Comparison of ENCODE assay signal across 11 cellular contexts in the genomic region with DNA sequence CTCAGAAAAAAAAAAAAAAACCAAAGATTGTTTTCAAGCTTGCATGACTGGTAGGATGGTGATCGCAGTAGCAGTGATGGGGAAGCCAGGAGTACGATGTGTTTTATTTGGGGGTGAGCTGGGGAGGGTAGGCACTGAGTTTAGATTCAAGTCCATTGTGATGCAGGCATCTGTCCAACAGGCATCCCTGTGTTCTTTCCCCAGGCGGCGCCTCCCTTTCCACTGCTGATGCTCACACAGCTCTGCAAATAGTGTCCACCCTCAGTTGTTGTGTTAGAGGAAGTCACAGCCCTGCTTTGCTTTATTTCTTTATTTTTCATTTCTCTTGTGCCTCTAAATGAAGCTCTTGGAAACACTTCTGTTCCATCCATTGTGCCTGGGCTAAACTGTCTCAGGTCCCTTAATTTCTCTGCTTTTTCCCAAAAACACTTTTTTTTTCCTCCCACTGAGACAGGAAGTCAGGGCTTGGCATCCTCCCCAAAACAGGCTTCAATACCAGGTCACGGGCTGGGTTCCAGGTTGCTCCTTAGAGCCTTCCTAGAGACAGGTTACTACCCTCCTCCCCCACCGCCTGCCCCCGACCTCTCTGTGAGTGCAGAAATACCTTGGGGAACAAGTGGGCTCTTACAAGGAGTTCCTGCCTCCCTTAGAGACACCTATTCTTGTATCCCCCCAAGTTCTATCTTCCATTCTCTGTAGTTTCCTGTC. TPM values are rescaled to one million over a fixed set of nuclear protein-coding genes. Genes with fewer than 3 reads are reported as not detected.
DNase-seq lines count a peak whose midpoint lies in the region; ATAC-seq, FAIRE-seq and TF ChIP-seq lines count a peak whose summit lies in the region.
"Had no signal": no experiment of that assay in that cellular context is flagged by ENCODE, and none has a peak within 500 bp of the region (broad histone marks: within the 10 kb centered on the region; RNA-seq: fewer than 3 reads in every experiment).

No MANE protein-coding gene starts in this region.

- H3K27me3 Mint-ChIP-seq in endodermal cell (ENCODE audit: insufficient read depth) = no peaks in the 10 kb centered on the region

- H3K9me3 ChIP-seq in GM23248 (ENCODE audit: low read depth) (no peaks in the 10 kb centered on the region), SK-N-MC (ENCODE audit: low read depth, low read length) (no peaks in the 10 kb centered on the region), endodermal cell (ENCODE audit: control insufficient read depth, low read length) (no peaks in the 10 kb centered on the region), sigmoid colon (no peaks in the 10 kb centered on the region)
- H3K9me3 ChIP-seq: HAP-1 had no signal

- in situ Hi-C loops in GM23248 (cut with MboI) = no loop called here

- TF ChIP-seq EP300 in sigmoid colon (IDR thresholded peaks at IDR 0.05) = no peak

- H3K36me3 Mint-ChIP-seq in endodermal cell (ENCODE audit: low read depth) = peaks cover 37% of the 10 kb centered on the region

- H3K36me3 ChIP-seq in GM23248 (ENCODE audit: low read depth) (peaks cover 20% of the 10 kb centered on the region), SK-N-MC (ENCODE audit: insufficient read depth, low read length) (peaks cover 24% of the 10 kb centered on the region), endodermal cell (ENCODE audit: control insufficient read depth, insufficient read depth, low read length) (peaks cover 26% of the 10 kb centered on the region), sigmoid colon (peaks cover 0 to 24% (median 12%) of the 10 kb centered on the region in 4 donors)
- H3K36me3 ChIP-seq: HAP-1 had no signal

- DNase-seq in GM23248 (peak; percentile 64), SK-N-MC (ENCODE audit: low read depth, low spot score) (no peak), endodermal cell (peak; percentile 47), sigmoid colon (peak; percentile 80), Kasumi-1 (lab: John Stamatoyannopoulos, UW) (no peak), HTR-8/SVneo (ENCODE audit: insufficient read length, low spot score) (no peak)
- DNase-seq: NCI-H187 treated with DMSO at 0.1 percent for 48 hours, SIG-M5 had no signal

- intact Hi-C loops in sigmoid colon (cut with DNase I) = loop anchor here (5.0 to 10.0 kb wide), 2 partner anchors 38 to 374 kb away; a partner anchor contains a TSS

- peaks cover 92% of the 10 kb centered on the region for H3F3A ChIP-seq in GM23248 (ENCODE audit: insufficient read depth)

- H4K20me1 ChIP-seq in GM23248 (ENCODE audit: insufficient read depth) = no peaks in the 10 kb centered on the region

- ATAC-seq in HG02870 (IDR thresholded peaks at IDR 0.05; ENCODE audit: unreplicated experiment) (no peak), GM19035 (IDR thresholded peaks at IDR 0.05; ENCODE audit: unreplicated experiment) (no peak)

- no peak overlapping the region for H3K4me2 ChIP-seq in GM23248 (ENCODE audit: unreplicated experiment)

- H3K9me2 ChIP-seq in GM23248 (ENCODE audit: insufficient read depth) = no peaks in the 10 kb centered on the region

- no peaks in the 10 kb centered on the region for H3K9me3 Mint-ChIP-seq in endodermal cell

- H3K27me3 ChIP-seq in GM23248 (replicated peaks; ENCODE audit: insufficient read depth) = no peaks in the 10 kb centered on the region
- H3K27me3 ChIP-seq in endodermal cell (ENCODE audit: control insufficient read depth, insufficient read depth, low read length, poor library complexity, severe bottlenecking) = no peaks in the 10 kb centered on the region
- no peaks in the 10 kb centered on the region for H3K27me3 ChIP-seq in sigmoid colon

- FAIRE-seq in HTR-8/SVneo (lab: Jason Lieb, UNC) = no peak

- H3K4me3 Mint-ChIP-seq in endodermal cell = no peak overlapping the region

- peaks cover 21% of the 10 kb centered on the region for H3K4me1 Mint-ChIP-seq in endodermal cell

- no peak for TF ChIP-seq CTCF in endodermal cell (conservative IDR thresholded peaks at IDR 0.05)
- TF ChIP-seq CTCF in sigmoid colon (IDR thresholded peaks at IDR 0.05) = no peak

- H3K27ac Mint-ChIP-seq in endodermal cell = peak overlapping the region; percentile 83

- 54 to 58% methylated on average over 7 of the region's 7 CpGs for WGBS in GM23248 (ENCODE audit: low coverage in 1 of 2, low lambda C conversion rate in 2 of 2, missing lambda C conversion rate in 2 of 2), 2 experiments
- WGBS in endodermal cell (ENCODE audit: insufficient coverage in 1 of 2, insufficient read length in 1 of 2), 2 experiments = 85 to 96% methylated on average over 6 to 7 of the region's 7 CpGs
- 63 to 70% methylated on average over 7 of the region's 7 CpGs for WGBS in sigmoid colon, 2 donors

- TF ChIP-seq POLR2A in sigmoid colon (IDR thresholded peaks at IDR 0.05) = no peak

- H2AFZ ChIP-seq in GM23248 = no peak overlapping the region

- peak overlapping the region; percentile 32 for H3K9ac ChIP-seq in GM23248
- no peak overlapping the region for H3K9ac ChIP-seq in SK-N-MC (ENCODE audit: insufficient read length)
- H3K9ac ChIP-seq in endodermal cell (ENCODE audit: extremely low read depth, low read length, poor library complexity, severe bottlenecking) = no peak overlapping the region

- H3K79me2 ChIP-seq in GM23248 (ENCODE audit: insufficient read depth) = peaks cover 100% of the 10 kb centered on the region

- H3K4me1 ChIP-seq in GM23248 (ENCODE audit: insufficient read depth) (peaks cover 53% of the 10 kb centered on the region), endodermal cell (ENCODE audit: control insufficient read depth, insufficient read depth, low read length) (peaks cover 3% of the 10 kb centered on the region), sigmoid colon (peaks cover 0 to 60% (median 51%) of the 10 kb centered on the region in 4 donors)
- H3K4me1 ChIP-seq: HAP-1 had no signal

- H3K27ac ChIP-seq in GM23248 (peak overlapping the region; percentile 53), SK-N-MC (peak overlapping the region; percentile 68), endodermal cell (ENCODE audit: low read depth, low read length) (no peak overlapping the region), sigmoid colon (peak overlapping the region; percentile 56 to 67 (median 60))

- no peak overlapping the region for H3K4me3 ChIP-seq in GM23248
- no peak overlapping the region for H3K4me3 ChIP-seq in SK-N-MC
- no peak overlapping the region for H3K4me3 ChIP-seq in endodermal cell (ENCODE audit: low read length)
- H3K4me3 ChIP-seq in sigmoid colon = no peak overlapping the region
- H3K4me3 ChIP-seq: HAP-1 had no signal

RNA-seq across cellular contexts. Expression of a gene that starts 38.6 kb away (rescaled TPM):
- 2,043 and 2,414 TPM in 2 replicates for total RNA-seq in GM23248 (2014; rRNA removed; shearing (Covaris generic))
- polyA plus RNA-seq in GM23248 (2016; fragmentation: Nextera tagmentation; extraction: Ambion mirVana) (708 and 741 TPM in 2 replicates), sigmoid colon (100 to 1,000 TPM; 300 to 563 (median 354) TPM)
- total RNA-seq in endodermal cell (1,000 to 10,000 TPM; 1,572 to 1,940 TPM), sigmoid colon (100 to 1,000 TPM; 576 to 731 (median 702) TPM)
- polyA plus RNA-seq in endodermal cell (2013, experiment 1 of 2) = 1,263 TPM
- polyA plus RNA-seq in endodermal cell (2013, experiment 2 of 2) = 1,225 TPM

Comparison
In these comparisons a context has a peak if more than half of its experiments do, and no peak if none do; other contexts are left out.
1. DNase-seq: peak in GM23248 (single experiment), endodermal cell (single experiment) and sigmoid colon (single experiment); none in SK-N-MC (single experiment), Kasumi-1 (0 of 2) and HTR-8/SVneo (single experiment).